9 cellular contexts compared by ENCODE assay signal in the genomic region with DNA sequence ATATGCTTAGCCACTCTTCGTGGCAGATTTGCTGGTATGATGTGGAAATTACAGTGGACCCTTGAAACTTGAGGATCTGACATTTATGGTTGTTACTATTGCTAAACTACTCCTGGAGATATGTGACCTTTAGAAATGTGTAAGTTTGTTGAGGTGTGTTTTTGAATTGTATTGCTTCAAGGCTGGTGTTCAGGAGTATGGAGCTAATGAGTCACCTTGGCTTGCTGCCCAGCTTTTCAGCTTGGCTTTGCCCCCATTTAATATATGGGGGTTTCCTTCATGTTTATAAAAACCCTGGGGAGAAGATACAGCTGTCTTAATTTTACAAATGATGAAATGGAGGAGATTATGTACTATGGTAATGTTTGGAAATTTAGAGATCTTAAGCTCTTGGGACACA. TPM values are rescaled to one million over a fixed set of nuclear protein-coding genes. Genes with fewer than 3 reads are reported as not detected.
DNase-seq lines count a peak whose midpoint lies in the region; ATAC-seq and TF ChIP-seq lines count a peak whose summit lies in the region.
"Had no signal": no experiment of that assay in that cellular context is flagged by ENCODE, and none has a peak within 500 bp of the region (broad histone marks: within the 10 kb centered on the region; RNA-seq: fewer than 3 reads in every experiment).

No MANE protein-coding gene starts in this region.

- H3K9me3 Mint-ChIP-seq in activated T-helper 2 cell treated with anti-CD3 and anti-CD28 coated beads, Interferon-gamma antibody, Interleukin-2, Interleukin-4, amounts not matched to agents 10 μg/mL and 5 μg/mL and 100 μg/mL, durations not matched to agents 14 hours and 24 hours and 36 hours = no peaks in the 10 kb centered on the region
- H3K9me3 Mint-ChIP-seq: dendritic cell treated with granulocyte-macrophage colony-stimulating factor and Interleukin-4, amounts not matched to agents 40 ng/mL and 50 ng/mL, for 4 days had no signal

- no peak overlapping the region for H3K4me3 ChIP-seq in NB4 (ENCODE audit: low read depth, low read length)

- peaks cover 18% of the 10 kb centered on the region for H3K4me1 Mint-ChIP-seq in activated T-helper 2 cell treated with anti-CD3 and anti-CD28 coated beads, Interferon-gamma antibody, Interleukin-2, Interleukin-4, amounts not matched to agents 10 μg/mL and 5 μg/mL and 100 μg/mL, durations not matched to agents 14 hours and 24 hours and 36 hours (ENCODE audit: low read depth)

- intact Hi-C loops in activated T-helper 2 cell treated with anti-CD3 and anti-CD28 coated beads, Interferon-gamma antibody, Interleukin-2, Interleukin-4, amounts not matched to agents 10 μg/mL and 5 μg/mL and 100 μg/mL, durations not matched to agents 14 hours and 24 hours and 36 hours (cut with micrococcal nuclease) = loop anchor here (1.0 kb wide), 1 partner anchor 10 kb away; no protein-coding TSS in a partner anchor

- peaks cover 38% of the 10 kb centered on the region for H3K36me3 Mint-ChIP-seq in activated T-helper 2 cell treated with anti-CD3 and anti-CD28 coated beads, Interferon-gamma antibody, Interleukin-2, Interleukin-4, amounts not matched to agents 10 μg/mL and 5 μg/mL and 100 μg/mL, durations not matched to agents 14 hours and 24 hours and 36 hours (ENCODE audit: low read depth)

- TF ChIP-seq POLR2A in NB4 (IDR thresholded peaks at IDR 0.05; ENCODE audit: extremely low read depth, insufficient read length) = no peak

- peak; percentile 65 for DNase-seq in AG09319 (ENCODE audit: extremely low read depth, low read depth)
- DNase-seq in NB4 (ENCODE audit: low read depth) = peak; percentile 41
- no peak for DNase-seq in activated T-helper 2 cell treated with anti-CD3 and anti-CD28 coated beads, Interferon-gamma antibody, Interleukin-2, Interleukin-4, amounts not matched to agents 10 μg/mL and 5 μg/mL and 100 μg/mL, durations not matched to agents 14 hours and 24 hours and 36 hours (ENCODE audit: low spot score)
- peak; percentile 13 for DNase-seq in kidney glomerular epithelial cell (lab: John Stamatoyannopoulos, UW)
- DNase-seq in stimulated activated CD8-positive, alpha-beta memory T cell treated with anti-CD3 and anti-CD28 coated beads, Interleukin-4, amount 100 ng/mL, for 48 hours = peak; percentile 79
- no peak for DNase-seq in NCI-H748 treated with DMSO at 0.1 percent for 48 hours (lab: John Stamatoyannopoulos, UW)
- DNase-seq in NCI-H82 (lab: John Stamatoyannopoulos, UW) = no peak

- no peak for TF ChIP-seq CTCF in AG09319 (IDR thresholded peaks at IDR 0.05; ENCODE audit: low read depth, low read length)
- TF ChIP-seq CTCF in NB4 (IDR thresholded peaks at IDR 0.05; ENCODE audit: low read depth, low read length) = no peak

- no peak overlapping the region for H3K4me3 Mint-ChIP-seq in activated T-helper 2 cell treated with anti-CD3 and anti-CD28 coated beads, Interferon-gamma antibody, Interleukin-2, Interleukin-4, amounts not matched to agents 10 μg/mL and 5 μg/mL and 100 μg/mL, durations not matched to agents 14 hours and 24 hours and 36 hours (ENCODE audit: low read depth)
- H3K4me3 Mint-ChIP-seq: dendritic cell treated with granulocyte-macrophage colony-stimulating factor and Interleukin-4, amounts not matched to agents 40 ng/mL and 50 ng/mL, for 4 days had no signal

- H3K27ac Mint-ChIP-seq in activated T-helper 2 cell treated with anti-CD3 and anti-CD28 coated beads, Interferon-gamma antibody, Interleukin-2, Interleukin-4, amounts not matched to agents 10 μg/mL and 5 μg/mL and 100 μg/mL, durations not matched to agents 14 hours and 24 hours and 36 hours = peak overlapping the region; percentile 80
- H3K27ac Mint-ChIP-seq: dendritic cell treated with granulocyte-macrophage colony-stimulating factor and Interleukin-4, amounts not matched to agents 40 ng/mL and 50 ng/mL, for 4 days had no signal

- no peak for ATAC-seq in HG03139 (IDR thresholded peaks at IDR 0.05; ENCODE audit: unreplicated experiment)

- H3K27me3 Mint-ChIP-seq in activated T-helper 2 cell treated with anti-CD3 and anti-CD28 coated beads, Interferon-gamma antibody, Interleukin-2, Interleukin-4, amounts not matched to agents 10 μg/mL and 5 μg/mL and 100 μg/mL, durations not matched to agents 14 hours and 24 hours and 36 hours (ENCODE audit: low read depth) = no peaks in the 10 kb centered on the region
- H3K27me3 Mint-ChIP-seq: dendritic cell treated with granulocyte-macrophage colony-stimulating factor and Interleukin-4, amounts not matched to agents 40 ng/mL and 50 ng/mL, for 4 days had no signal

RNA-seq across cellular contexts. Expression of a gene that starts 11.6 kb away (rescaled TPM):
- 17.0 and 19.3 TPM in 2 replicates for total RNA-seq in activated T-helper 2 cell treated with anti-CD3 and anti-CD28 coated beads, Interferon-gamma antibody, Interleukin-2, Interleukin-4, amounts not matched to agents 10 μg/mL and 5 μg/mL and 100 μg/mL, durations not matched to agents 14 hours and 24 hours and 36 hours

Comparison
In these comparisons a context has a peak if more than half of its experiments do, and no peak if none do; other contexts are left out.
1. DNase-seq: peak in AG09319 (single experiment), NB4 (single experiment), kidney glomerular epithelial cell (single experiment) and stimulated activated CD8-positive, alpha-beta memory T cell treated with anti-CD3 and anti-CD28 coated beads, Interleukin-4, amount 100 ng/mL, for 48 hours (single experiment); none in activated T-helper 2 cell treated with anti-CD3 and anti-CD28 coated beads, Interferon-gamma antibody, Interleukin-2, Interleukin-4, amounts not matched to agents 10 μg/mL and 5 μg/mL and 100 μg/mL, durations not matched to agents 14 hours and 24 hours and 36 hours (single experiment), NCI-H748 treated with DMSO at 0.1 percent for 48 hours (single experiment) and NCI-H82 (single experiment).